Comparison of ENCODE assay signal across 28 cellular contexts in the genomic region with DNA sequence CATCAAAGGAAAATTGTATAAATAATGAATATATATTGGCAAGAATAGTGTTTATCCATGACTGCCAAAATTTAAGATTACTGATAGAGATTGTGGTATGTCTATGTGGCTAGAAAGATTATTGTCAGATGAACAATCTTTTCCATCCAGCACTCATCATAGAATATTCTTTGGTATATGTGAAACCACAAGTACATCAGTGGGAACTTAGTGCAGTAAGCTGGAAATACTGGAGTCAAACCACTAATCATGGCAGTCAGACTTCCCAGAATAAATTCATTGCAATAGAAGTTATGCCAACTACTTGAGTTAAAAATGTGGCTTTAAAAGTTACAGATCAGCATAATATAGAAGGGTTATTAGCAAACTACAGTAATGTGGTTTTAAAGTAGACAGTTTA.
DNase-seq lines count a peak whose midpoint lies in the region; ATAC-seq and TF ChIP-seq lines count a peak whose summit lies in the region.
"Had no signal": no experiment of that assay in that cellular context is flagged by ENCODE, and none has a peak within 500 bp of the region (broad histone marks: within the 10 kb centered on the region; RNA-seq: fewer than 3 reads in every experiment).

No MANE protein-coding gene starts in this region.

- H3K4me2 ChIP-seq in mesenchymal stem cell (ENCODE audit: low read length, poor library complexity, severe bottlenecking): no peak overlapping the region

- no peak for TF ChIP-seq CTCF in astrocyte of the spinal cord (IDR thresholded peaks at IDR 0.05; ENCODE audit: low read depth, low read length)

- H2BK15ac ChIP-seq in mesenchymal stem cell (ENCODE audit: low read depth, poor library complexity, severe bottlenecking): no peak overlapping the region

- H3K18ac ChIP-seq in mesenchymal stem cell (ENCODE audit: low read depth in 1 of 2, low read length in 2 of 2): no peak overlapping the region

- no peaks in the 10 kb centered on the region for H3K9me3 ChIP-seq in mesenchymal stem cell (ENCODE audit: control insufficient read depth, low read length)
- H3K9me3 ChIP-seq: BE2C, pancreas, SJSA1, upper lobe of right lung had no signal

- H2BK12ac ChIP-seq in mesenchymal stem cell (ENCODE audit: low read length in 2 of 2): no peak overlapping the region

- no peaks in the 10 kb centered on the region for H3K4me1 ChIP-seq in mesenchymal stem cell (ENCODE audit: control insufficient read depth, insufficient read depth, low read depth, low read length)
- H3K4me1 ChIP-seq: BE2C had no signal

- no peak overlapping the region for H3K4ac ChIP-seq in mesenchymal stem cell (ENCODE audit: low read depth in 1 of 2, low read length in 2 of 2)

- no peaks in the 10 kb centered on the region for H3K79me1 ChIP-seq in mesenchymal stem cell (replicated peaks; ENCODE audit: low read length, poor library complexity, severe bottlenecking)

- H2BK5ac ChIP-seq in mesenchymal stem cell (ENCODE audit: low read depth, low read length, poor library complexity, severe bottlenecking): no peak overlapping the region

- no peak overlapping the region for H2AK5ac ChIP-seq in mesenchymal stem cell (ENCODE audit: low read length, severe bottlenecking)

- in situ Hi-C loops in astrocyte of the spinal cord (cut with HindIII; ENCODE audit: low sequenced_read_pairs): no loop called here

- no peak overlapping the region for H2BK120ac ChIP-seq in mesenchymal stem cell (ENCODE audit: low read depth, low read length)

- H3K9ac ChIP-seq in mesenchymal stem cell (ENCODE audit: low read length): no peak overlapping the region

- no peak overlapping the region for H3K14ac ChIP-seq in mesenchymal stem cell (ENCODE audit: low read length in 2 of 2)

- H2AFZ ChIP-seq in mesenchymal stem cell (ENCODE audit: low read depth, low read length): no peak overlapping the region

- peaks cover 0 to 4% of the 10 kb centered on the region in 2 experiments for H3K36me3 ChIP-seq in mesenchymal stem cell (ENCODE audit: control insufficient read depth in 1 of 2, insufficient read depth in 2 of 2, low read depth in 1 of 2, low read length in 2 of 2)
- H3K36me3 ChIP-seq: BE2C, pancreas, SJSA1, upper lobe of right lung had no signal

- H4K91ac ChIP-seq in mesenchymal stem cell (ENCODE audit: low read length): no peak overlapping the region

- no peak overlapping the region for H3K23ac ChIP-seq in mesenchymal stem cell (ENCODE audit: low read length in 2 of 2)

- no peak overlapping the region for H3K27ac ChIP-seq in mesenchymal stem cell (ENCODE audit: low read length, poor library complexity, severe bottlenecking)
- H3K27ac ChIP-seq: pancreas, SJSA1, upper lobe of right lung had no signal

- no peak overlapping the region for H3K4me3 ChIP-seq in astrocyte of the spinal cord (ENCODE audit: low read depth, low read length)
- H3K4me3 ChIP-seq in mesenchymal stem cell (ENCODE audit: insufficient read depth in 1 of 2, low read depth in 1 of 2, low read length in 2 of 2): no peak overlapping the region
- H3K4me3 ChIP-seq: pancreas, SJSA1, skin epidermis, upper lobe of right lung had no signal

- H3K27me3 ChIP-seq in mesenchymal stem cell (ENCODE audit: control insufficient read depth in 1 of 2, insufficient read depth in 1 of 2, low read length in 2 of 2): no peaks in the 10 kb centered on the region
- H3K27me3 ChIP-seq: BE2C, pancreas, SJSA1, upper lobe of right lung had no signal

- ATAC-seq in HG02798 (IDR thresholded peaks at IDR 0.05; ENCODE audit: poor library complexity, unreplicated experiment): no peak
- ATAC-seq: CD8-positive, alpha-beta T cell; left colon; upper lobe of right lung had no signal

- no peak overlapping the region for H4K8ac ChIP-seq in mesenchymal stem cell (ENCODE audit: low read length)

- DNase-seq in AG08395 (ENCODE audit: low spot score): peak; percentile 43
- DNase-seq in M059J (ENCODE audit: low read depth): peak; percentile 83
- peak; percentile 82 for DNase-seq in astrocyte of the spinal cord (ENCODE audit: low read depth, low spot score)
- DNase-seq in mesenchymal stem cell: peak; percentile 31
- DNase-seq in NCI-H510A (lab: John Stamatoyannopoulos, UW): no peak
- no peak for DNase-seq in SHP77 treated with DMSO at 0.1 percent for 48 hours (lab: John Stamatoyannopoulos, UW)
- no peak for DNase-seq in DMS153 (lab: John Stamatoyannopoulos, UW)
- DNase-seq: activated B cell treated with CpG ODN at 0.5 μM for 24 hours; activated CD4-positive, alpha-beta T cell treated with anti-CD3 and anti-CD28 coated beads, Interleukin-2, amount 10 ng/mL, durations not matched to agents 7 days and 5 days; activated effector memory CD4-positive, alpha-beta T cell treated with anti-CD3 and anti-CD28 coated beads, Interleukin-2, amount 50 U/mL, for 16 hours; activated naive CD8-positive, alpha-beta T cell treated with anti-CD3 and anti-CD28 coated beads, Interleukin-2, amount 10 ng/mL, durations not matched to agents 7 days and 5 days; activated T-cell treated with anti-CD3 and anti-CD28 coated beads, Interleukin-2, amount 50 U/mL, for 24 hours; BE2C; CD8-positive, alpha-beta T cell; H7; hypothalamus; left colon; mammary epithelial cell; NCI-H1436 treated with DMSO at 0.1 percent for 48 hours; NCI-H226; NCI-H774; pancreas; RPMI8226; stimulated activated naive CD4-positive, alpha-beta T cell treated with Interleukin-2 at 50 U/mL for 16 hours; upper lobe of right lung had no signal

Comparison
In these comparisons a context has a peak if more than half of its experiments do, and no peak if none do; other contexts are left out.
1. DNase-seq: peak in AG08395 (single experiment), M059J (single experiment), astrocyte of the spinal cord (single experiment) and mesenchymal stem cell (single experiment); none in NCI-H510A (single experiment), SHP77 treated with DMSO at 0.1 percent for 48 hours (single experiment) and DMS153 (single experiment).